ENCODE assay signal across 1 cellular context in the genomic region with DNA sequence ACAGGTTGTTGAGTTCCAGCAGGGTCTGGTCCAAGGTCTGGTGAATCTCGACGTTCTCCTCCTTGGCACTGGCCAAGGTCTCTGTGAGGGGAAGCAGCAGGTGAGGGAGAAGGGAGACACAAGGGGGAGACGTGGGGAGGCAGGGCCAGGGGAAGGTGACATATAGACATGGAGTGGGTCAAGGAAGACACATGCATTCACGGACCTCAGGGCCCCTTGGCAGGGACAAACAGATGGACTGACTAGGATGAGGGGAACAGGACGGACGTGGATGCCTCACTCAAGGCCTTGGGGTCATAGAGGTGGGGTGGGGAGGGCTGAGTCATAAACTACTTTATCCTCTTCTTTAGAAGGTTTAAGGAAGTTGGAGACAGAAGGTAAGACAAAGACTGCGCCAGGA.
TF ChIP-seq lines count a peak whose summit lies in the region.

No MANE protein-coding gene starts in this region.

TF ChIP-seq in GM23338, 12 proteins besides CTCF, POLR2A, EP300 and RAD21 (continued from another document):
- TF ChIP-seq, protein P1, sequence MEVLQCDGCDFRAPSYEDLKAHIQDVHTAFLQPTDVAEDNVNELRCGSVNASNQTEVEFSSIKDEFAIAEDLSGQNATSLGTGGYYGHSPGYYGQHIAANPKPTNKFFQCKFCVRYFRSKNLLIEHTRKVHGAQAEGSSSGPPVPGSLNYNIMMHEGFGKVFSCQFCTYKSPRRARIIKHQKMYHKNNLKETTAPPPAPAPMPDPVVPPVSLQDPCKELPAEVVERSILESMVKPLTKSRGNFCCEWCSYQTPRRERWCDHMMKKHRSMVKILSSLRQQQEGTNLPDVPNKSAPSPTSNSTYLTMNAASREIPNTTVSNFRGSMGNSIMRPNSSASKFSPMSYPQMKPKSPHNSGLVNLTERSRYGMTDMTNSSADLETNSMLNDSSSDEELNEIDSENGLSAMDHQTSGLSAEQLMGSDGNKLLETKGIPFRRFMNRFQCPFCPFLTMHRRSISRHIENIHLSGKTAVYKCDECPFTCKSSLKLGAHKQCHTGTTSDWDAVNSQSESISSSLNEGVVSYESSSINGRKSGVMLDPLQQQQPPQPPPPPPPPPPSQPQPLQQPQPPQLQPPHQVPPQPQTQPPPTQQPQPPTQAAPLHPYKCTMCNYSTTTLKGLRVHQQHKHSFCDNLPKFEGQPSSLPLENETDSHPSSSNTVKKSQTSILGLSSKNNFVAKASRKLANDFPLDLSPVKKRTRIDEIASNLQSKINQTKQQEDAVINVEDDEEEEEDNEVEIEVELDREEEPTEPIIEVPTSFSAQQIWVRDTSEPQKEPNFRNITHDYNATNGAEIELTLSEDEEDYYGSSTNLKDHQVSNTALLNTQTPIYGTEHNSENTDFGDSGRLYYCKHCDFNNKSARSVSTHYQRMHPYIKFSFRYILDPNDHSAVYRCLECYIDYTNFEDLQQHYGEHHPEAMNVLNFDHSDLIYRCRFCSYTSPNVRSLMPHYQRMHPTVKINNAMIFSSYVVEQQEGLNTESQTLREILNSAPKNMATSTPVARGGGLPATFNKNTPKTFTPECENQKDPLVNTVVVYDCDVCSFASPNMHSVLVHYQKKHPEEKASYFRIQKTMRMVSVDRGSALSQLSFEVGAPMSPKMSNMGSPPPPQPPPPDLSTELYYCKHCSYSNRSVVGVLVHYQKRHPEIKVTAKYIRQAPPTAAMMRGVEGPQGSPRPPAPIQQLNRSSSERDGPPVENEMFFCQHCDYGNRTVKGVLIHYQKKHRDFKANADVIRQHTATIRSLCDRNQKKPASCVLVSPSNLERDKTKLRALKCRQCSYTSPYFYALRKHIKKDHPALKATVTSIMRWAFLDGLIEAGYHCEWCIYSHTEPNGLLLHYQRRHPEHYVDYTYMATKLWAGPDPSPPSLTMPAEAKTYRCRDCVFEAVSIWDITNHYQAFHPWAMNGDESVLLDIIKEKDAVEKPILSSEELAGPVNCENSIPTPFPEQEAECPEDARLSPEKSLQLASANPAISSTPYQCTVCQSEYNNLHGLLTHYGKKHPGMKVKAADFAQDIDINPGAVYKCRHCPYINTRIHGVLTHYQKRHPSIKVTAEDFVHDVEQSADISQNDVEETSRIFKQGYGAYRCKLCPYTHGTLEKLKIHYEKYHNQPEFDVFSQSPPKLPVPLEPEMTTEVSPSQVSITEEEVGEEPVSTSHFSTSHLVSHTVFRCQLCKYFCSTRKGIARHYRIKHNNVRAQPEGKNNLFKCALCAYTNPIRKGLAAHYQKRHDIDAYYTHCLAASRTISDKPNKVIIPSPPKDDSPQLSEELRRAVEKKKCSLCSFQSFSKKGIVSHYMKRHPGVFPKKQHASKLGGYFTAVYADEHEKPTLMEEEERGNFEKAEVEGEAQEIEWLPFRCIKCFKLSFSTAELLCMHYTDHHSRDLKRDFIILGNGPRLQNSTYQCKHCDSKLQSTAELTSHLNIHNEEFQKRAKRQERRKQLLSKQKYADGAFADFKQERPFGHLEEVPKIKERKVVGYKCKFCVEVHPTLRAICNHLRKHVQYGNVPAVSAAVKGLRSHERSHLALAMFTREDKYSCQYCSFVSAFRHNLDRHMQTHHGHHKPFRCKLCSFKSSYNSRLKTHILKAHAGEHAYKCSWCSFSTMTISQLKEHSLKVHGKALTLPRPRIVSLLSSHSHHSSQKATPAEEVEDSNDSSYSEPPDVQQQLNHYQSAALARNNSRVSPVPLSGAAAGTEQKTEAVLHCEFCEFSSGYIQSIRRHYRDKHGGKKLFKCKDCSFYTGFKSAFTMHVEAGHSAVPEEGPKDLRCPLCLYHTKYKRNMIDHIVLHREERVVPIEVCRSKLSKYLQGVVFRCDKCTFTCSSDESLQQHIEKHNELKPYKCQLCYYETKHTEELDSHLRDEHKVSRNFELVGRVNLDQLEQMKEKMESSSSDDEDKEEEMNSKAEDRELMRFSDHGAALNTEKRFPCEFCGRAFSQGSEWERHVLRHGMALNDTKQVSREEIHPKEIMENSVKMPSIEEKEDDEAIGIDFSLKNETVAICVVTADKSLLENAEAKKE (CRISPR knock-in tag; IDR thresholded peaks at IDR 0.05) = no peak
- TF ChIP-seq ZNF331 (CRISPR knock-in tag; IDR thresholded peaks at IDR 0.05; ENCODE audit: low read depth) (no peak), STAT1 (IDR thresholded peaks at IDR 0.05; ENCODE audit: unreplicated experiment) (no peak), JUNB (IDR thresholded peaks at IDR 0.05; ENCODE audit: unreplicated experiment) (no peak), EZH2 (IDR thresholded peaks at IDR 0.05; ENCODE audit: low read depth, unreplicated experiment) (no peak), ZNF114 (CRISPR knock-in tag; IDR thresholded peaks at IDR 0.05) (no peak), EZH2phosphoT487 (IDR thresholded peaks at IDR 0.05; ENCODE audit: unreplicated experiment) (no peak), NANOG (IDR thresholded peaks at IDR 0.05; ENCODE audit: borderline replicate concordance) (no peak), CREB1 (CRISPR knock-in tag; IDR thresholded peaks at IDR 0.05; ENCODE audit: low read depth) (no peak)
- TF ChIP-seq, protein P2, sequence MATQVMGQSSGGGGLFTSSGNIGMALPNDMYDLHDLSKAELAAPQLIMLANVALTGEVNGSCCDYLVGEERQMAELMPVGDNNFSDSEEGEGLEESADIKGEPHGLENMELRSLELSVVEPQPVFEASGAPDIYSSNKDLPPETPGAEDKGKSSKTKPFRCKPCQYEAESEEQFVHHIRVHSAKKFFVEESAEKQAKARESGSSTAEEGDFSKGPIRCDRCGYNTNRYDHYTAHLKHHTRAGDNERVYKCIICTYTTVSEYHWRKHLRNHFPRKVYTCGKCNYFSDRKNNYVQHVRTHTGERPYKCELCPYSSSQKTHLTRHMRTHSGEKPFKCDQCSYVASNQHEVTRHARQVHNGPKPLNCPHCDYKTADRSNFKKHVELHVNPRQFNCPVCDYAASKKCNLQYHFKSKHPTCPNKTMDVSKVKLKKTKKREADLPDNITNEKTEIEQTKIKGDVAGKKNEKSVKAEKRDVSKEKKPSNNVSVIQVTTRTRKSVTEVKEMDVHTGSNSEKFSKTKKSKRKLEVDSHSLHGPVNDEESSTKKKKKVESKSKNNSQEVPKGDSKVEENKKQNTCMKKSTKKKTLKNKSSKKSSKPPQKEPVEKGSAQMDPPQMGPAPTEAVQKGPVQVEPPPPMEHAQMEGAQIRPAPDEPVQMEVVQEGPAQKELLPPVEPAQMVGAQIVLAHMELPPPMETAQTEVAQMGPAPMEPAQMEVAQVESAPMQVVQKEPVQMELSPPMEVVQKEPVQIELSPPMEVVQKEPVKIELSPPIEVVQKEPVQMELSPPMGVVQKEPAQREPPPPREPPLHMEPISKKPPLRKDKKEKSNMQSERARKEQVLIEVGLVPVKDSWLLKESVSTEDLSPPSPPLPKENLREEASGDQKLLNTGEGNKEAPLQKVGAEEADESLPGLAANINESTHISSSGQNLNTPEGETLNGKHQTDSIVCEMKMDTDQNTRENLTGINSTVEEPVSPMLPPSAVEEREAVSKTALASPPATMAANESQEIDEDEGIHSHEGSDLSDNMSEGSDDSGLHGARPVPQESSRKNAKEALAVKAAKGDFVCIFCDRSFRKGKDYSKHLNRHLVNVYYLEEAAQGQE (IDR thresholded peaks at IDR 0.05; ENCODE audit: unreplicated experiment) = no peak
- TF ChIP-seq, protein P3, sequence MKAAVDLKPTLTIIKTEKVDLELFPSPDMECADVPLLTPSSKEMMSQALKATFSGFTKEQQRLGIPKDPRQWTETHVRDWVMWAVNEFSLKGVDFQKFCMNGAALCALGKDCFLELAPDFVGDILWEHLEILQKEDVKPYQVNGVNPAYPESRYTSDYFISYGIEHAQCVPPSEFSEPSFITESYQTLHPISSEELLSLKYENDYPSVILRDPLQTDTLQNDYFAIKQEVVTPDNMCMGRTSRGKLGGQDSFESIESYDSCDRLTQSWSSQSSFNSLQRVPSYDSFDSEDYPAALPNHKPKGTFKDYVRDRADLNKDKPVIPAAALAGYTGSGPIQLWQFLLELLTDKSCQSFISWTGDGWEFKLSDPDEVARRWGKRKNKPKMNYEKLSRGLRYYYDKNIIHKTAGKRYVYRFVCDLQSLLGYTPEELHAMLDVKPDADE (IDR thresholded peaks at IDR 0.05) = no peak
TF ChIP-seq in GM23338: peak in this region for 0.
